ENCODE assay signal across 8 cellular contexts in genomic region chr10:58952747-58953466, GRCh38.
DNase-seq lines count a peak whose midpoint lies in the region; ATAC-seq and TF ChIP-seq lines count a peak whose summit lies in the region.

No MANE protein-coding gene starts in this region.

- H3K27me3 Mint-ChIP-seq in activated naive CD4-positive, alpha-beta T cell treated with anti-CD3 and anti-CD28 coated beads, Interleukin-2, amount 10 ng/mL, durations not matched to agents 7 days and 5 days = no peaks in the 10 kb centered on the region
- peaks cover 9% of the 10 kb centered on the region for H3K27me3 Mint-ChIP-seq in activated T-helper 17 cell treated with anti-CD3 and anti-CD28 coated beads, Interleukin-2, amount 50 U/mL, for 72 hours

- BruUV-seq in HCT116 (replicated peaks; lab: Mats Ljungman, UMichigan) = no TSS peak

- intact Hi-C loops in HCT116 (cut with micrococcal nuclease) = loop anchor here (1.0 to 10.0 kb wide), 8 partner anchors 168 to 882 kb away; no protein-coding TSS in a partner anchor

- peak; percentile 50 to 81 (median 61); a peak in 5 of 6 replicates for TF ChIP-seq CTCF in HCT116 (IDR thresholded peaks at IDR 0.05 in 2 of 3, conservative IDR thresholded peaks at IDR 0.05 in 1 of 3; ENCODE audit: borderline replicate concordance in 1 of 3, insufficient read depth in 1 of 3, low read depth in 2 of 3, low read length in 2 of 3)
- peak; percentile 80 for TF ChIP-seq CTCF in MM.1S (IDR thresholded peaks at IDR 0.05; ENCODE audit: low read length)

- H3K4me3 ChIP-seq in HCT116 (replicated peaks in 1 of 2; ENCODE audit: low read depth in 1 of 2, low read length in 2 of 2) = no peak overlapping the region
- H3K4me3 ChIP-seq in MM.1S (ENCODE audit: low read length) = no peak overlapping the region

- TF ChIP-seq POLR2A in HCT116 (IDR thresholded peaks at IDR 0.05; ENCODE audit: borderline replicate concordance, extremely low read depth, insufficient read depth, insufficient read length) = no peak

- H3K36me3 Mint-ChIP-seq in activated naive CD4-positive, alpha-beta T cell treated with anti-CD3 and anti-CD28 coated beads, Interleukin-2, amount 10 ng/mL, durations not matched to agents 7 days and 5 days = no peaks in the 10 kb centered on the region
- no peaks in the 10 kb centered on the region for H3K36me3 Mint-ChIP-seq in activated T-helper 17 cell treated with anti-CD3 and anti-CD28 coated beads, Interleukin-2, amount 50 U/mL, for 72 hours (ENCODE audit: low read depth)

- no peak overlapping the region for H3K27ac ChIP-seq in HCT116 (ENCODE audit: low read depth, low read length)
- no peak overlapping the region for H3K27ac ChIP-seq in MM.1S (ENCODE audit: low read length)

- ATAC-seq in HCT116 = peak; percentile 76
- no peak for ATAC-seq in activated T-helper 17 cell treated with anti-CD3 and anti-CD28 coated beads, Interleukin-2, amount 50 U/mL, for 72 hours (replicated peaks)

- peak overlapping the region; percentile 39 for H2AFZ ChIP-seq in HCT116 (ENCODE audit: low read depth, low read length, poor library complexity, severe bottlenecking)
- H2AFZ ChIP-seq in MM.1S (ENCODE audit: low read length) = no peak overlapping the region

- no peaks in the 10 kb centered on the region for H3K36me3 ChIP-seq in HCT116 (ENCODE audit: control insufficient read depth in 1 of 2, insufficient read depth in 2 of 2, low read length in 2 of 2)
- no peaks in the 10 kb centered on the region for H3K36me3 ChIP-seq in MM.1S (replicated peaks; ENCODE audit: insufficient read depth, low read length)

- CTCF ChIA-PET in activated naive CD4-positive, alpha-beta T cell treated with anti-CD3 and anti-CD28 coated beads, Interleukin-2, amount 10 ng/mL, durations not matched to agents 7 days and 5 days (lab: Charles Lee) = interaction anchor here (0.6 to 1.9 kb wide), 6 partner anchors 15 to 1191 kb away, joined by 3 to 8 read pairs (median 4); no protein-coding TSS in a partner anchor
- CTCF ChIA-PET in HCT116 (lab: Charles Lee) = interaction anchor here (0.6 to 1.4 kb wide), 11 partner anchors 16 to 669 kb away, joined by 3 to 12 read pairs (median 3); no protein-coding TSS in a partner anchor

- H3K27me3 ChIP-seq in HCT116 (ENCODE audit: insufficient read depth, low read length) (no peaks in the 10 kb centered on the region), MM.1S (replicated peaks; ENCODE audit: insufficient read depth, low read length) (no peaks in the 10 kb centered on the region)

- peak; percentile 72 for TF ChIP-seq RAD21 in HCT116 (IDR thresholded peaks at IDR 0.05; ENCODE audit: low read depth)

- H3K9ac ChIP-seq in HCT116 (ENCODE audit: low read length) = no peak overlapping the region
- H3K9ac ChIP-seq in MM.1S (ENCODE audit: low read length) = no peak overlapping the region

- RAD21 ChIA-PET in HCT116 (lab: Charles Lee; ENCODE audit: low non-redundant PET in 1 of 2, low total read pairs in 2 of 2, uncharacterized antibody in 2 of 2, unreplicated experiment in 2 of 2) = interaction anchor here in 1 of 2 experiments (0.8 kb wide), 1 partner anchor 627 kb away, joined by 3 read pairs; no protein-coding TSS in a partner anchor

- no peaks in the 10 kb centered on the region for H3K4me1 Mint-ChIP-seq in activated naive CD4-positive, alpha-beta T cell treated with anti-CD3 and anti-CD28 coated beads, Interleukin-2, amount 10 ng/mL, durations not matched to agents 7 days and 5 days
- H3K4me1 Mint-ChIP-seq in activated T-helper 17 cell treated with anti-CD3 and anti-CD28 coated beads, Interleukin-2, amount 50 U/mL, for 72 hours = no peaks in the 10 kb centered on the region

- POLR2A ChIA-PET in HCT116 (lab: Charles Lee) = no interaction called here

- no peaks in the 10 kb centered on the region for H3K9me2 ChIP-seq in HCT116 (ENCODE audit: insufficient read depth)
- no peaks in the 10 kb centered on the region for H3K9me2 ChIP-seq in MM.1S (replicated peaks; ENCODE audit: insufficient read depth, low read length)

- no peaks in the 10 kb centered on the region for H3K9me3 Mint-ChIP-seq in activated naive CD4-positive, alpha-beta T cell treated with anti-CD3 and anti-CD28 coated beads, Interleukin-2, amount 10 ng/mL, durations not matched to agents 7 days and 5 days
- H3K9me3 Mint-ChIP-seq in activated T-helper 17 cell treated with anti-CD3 and anti-CD28 coated beads, Interleukin-2, amount 50 U/mL, for 72 hours = no peaks in the 10 kb centered on the region

- H3K9me3 ChIP-seq in HCT116 (ENCODE audit: control insufficient read depth in 1 of 2, insufficient read depth in 1 of 2, low read depth in 1 of 2, low read length in 2 of 2) (no peaks in the 10 kb centered on the region), MM.1S (replicated peaks; ENCODE audit: insufficient read depth, low read length) (no peaks in the 10 kb centered on the region)

- H3F3A ChIP-seq in MM.1S (ENCODE audit: insufficient read depth, low read length) = no peaks in the 10 kb centered on the region

- H3K27ac Mint-ChIP-seq in activated naive CD4-positive, alpha-beta T cell treated with anti-CD3 and anti-CD28 coated beads, Interleukin-2, amount 10 ng/mL, durations not matched to agents 7 days and 5 days = no peak overlapping the region
- no peak overlapping the region for H3K27ac Mint-ChIP-seq in activated T-helper 17 cell treated with anti-CD3 and anti-CD28 coated beads, Interleukin-2, amount 50 U/mL, for 72 hours

- H4K20me1 ChIP-seq in HCT116 (ENCODE audit: insufficient read depth) (no peaks in the 10 kb centered on the region), MM.1S (ENCODE audit: insufficient read depth, low read length) (no peaks in the 10 kb centered on the region)

- H3K4me3 Mint-ChIP-seq in activated naive CD4-positive, alpha-beta T cell treated with anti-CD3 and anti-CD28 coated beads, Interleukin-2, amount 10 ng/mL, durations not matched to agents 7 days and 5 days = no peak overlapping the region
- H3K4me3 Mint-ChIP-seq in activated T-helper 17 cell treated with anti-CD3 and anti-CD28 coated beads, Interleukin-2, amount 50 U/mL, for 72 hours = no peak overlapping the region

- H3K4me1 ChIP-seq in HCT116 (ENCODE audit: control insufficient read depth in 1 of 2, insufficient read depth in 2 of 2, low read length in 2 of 2) = peaks cover 3 to 27% of the 10 kb centered on the region in 2 experiments; a peak in 3 of 4 replicates
- H3K4me1 ChIP-seq in MM.1S (ENCODE audit: low read length) = no peaks in the 10 kb centered on the region

- peak; percentile 22 for DNase-seq in activated naive CD4-positive, alpha-beta T cell treated with anti-CD3 and anti-CD28 coated beads, Interleukin-2, amount 10 ng/mL, durations not matched to agents 7 days and 5 days
- DNase-seq in activated naive CD4-positive, alpha-beta T cell (lab: John Stamatoyannopoulos, UW) = no peak
- peak; percentile 24 for DNase-seq in HCT116 (ENCODE audit: low read depth, low spot score)
- DNase-seq in MM.1S = peak; percentile 46
- DNase-seq in astrocyte of the hippocampus (ENCODE audit: low read depth, low spot score) = peak; percentile 83
- DNase-seq in iPS-NIHi7 (ENCODE audit: extremely low spot score) = peak; percentile 51
- DNase-seq in stimulated activated CD8-positive, alpha-beta memory T cell treated with anti-CD3 and anti-CD28 coated beads, Interleukin-4, amount 100 ng/mL, for 48 hours = peak; percentile 26

- H3K79me2 ChIP-seq in HCT116 (ENCODE audit: insufficient read depth, low read length) = no peaks in the 10 kb centered on the region
- H3K79me2 ChIP-seq in MM.1S (ENCODE audit: low read length) = no peaks in the 10 kb centered on the region

- H3K4me2 ChIP-seq in HCT116 (ENCODE audit: low read length) = no peak overlapping the region
- no peak overlapping the region for H3K4me2 ChIP-seq in MM.1S (ENCODE audit: low read depth, low read length)

TF ChIP-seq in HCT116, 20 proteins besides CTCF, POLR2A, EP300 and RAD21 (continues in another document):
- TF ChIP-seq REST (IDR thresholded peaks at IDR 0.05; ENCODE audit: low read depth) (no peak), SP1 (IDR thresholded peaks at IDR 0.05; ENCODE audit: low read depth) (no peak), ATF3 (IDR thresholded peaks at IDR 0.05) (no peak), ZNF274 (IDR thresholded peaks at IDR 0.05; ENCODE audit: low read depth, low read length) (no peak)

Comparison
In these comparisons a context has a peak if more than half of its experiments do, and no peak if none do; other contexts are left out.
1. DNase-seq: peak in activated naive CD4-positive, alpha-beta T cell treated with anti-CD3 and anti-CD28 coated beads, Interleukin-2, amount 10 ng/mL, durations not matched to agents 7 days and 5 days (single experiment), HCT116 (single experiment), MM.1S (single experiment), astrocyte of the hippocampus (single experiment), iPS-NIHi7 (single experiment) and stimulated activated CD8-positive, alpha-beta memory T cell treated with anti-CD3 and anti-CD28 coated beads, Interleukin-4, amount 100 ng/mL, for 48 hours (single experiment); none in activated naive CD4-positive, alpha-beta T cell (0 of 4).